Comparison of ENCODE assay signal across 10 cellular contexts in the genomic region with DNA sequence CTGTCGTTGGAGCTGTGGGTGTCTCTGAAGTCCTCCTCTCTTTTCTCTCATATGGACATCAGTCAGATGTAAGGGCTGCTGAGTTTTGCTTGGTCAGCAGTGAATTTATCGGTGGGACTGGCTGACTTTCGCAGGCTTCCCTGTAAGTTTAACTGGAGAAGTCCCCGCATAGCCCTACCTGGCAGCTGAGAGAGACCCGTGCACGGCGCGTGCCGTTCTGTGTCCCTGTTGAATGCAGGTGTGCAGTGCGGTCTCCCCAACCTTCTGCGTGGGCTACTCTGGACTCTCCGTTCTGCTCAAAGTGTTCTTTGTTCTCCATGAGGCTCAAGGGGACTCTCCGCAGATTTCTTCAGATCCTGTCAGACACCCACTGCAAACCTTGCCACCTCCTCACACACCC.
"Had no signal": no experiment of that assay in that cellular context is flagged by ENCODE, and none has a peak within 500 bp of the region (broad histone marks: within the 10 kb centered on the region; RNA-seq: fewer than 3 reads in every experiment).

No MANE protein-coding gene starts in this region.

- H3K4me2 ChIP-seq: GM23338 had no signal

- H3K27ac ChIP-seq: HL-60 had no signal

- H3K4me3 ChIP-seq: GM23338, K562 had no signal

- H3K4me3 Mint-ChIP-seq: GM23338, H9 had no signal

- DNase-seq: H9, HCEC 1CT, IMR-90, Karpas-422, KG1 had no signal

- H3K27ac Mint-ChIP-seq: GM23338, H9 had no signal

- ATAC-seq: GM23338, K562 had no signal

- FAIRE-seq: H1, H54, K562 had no signal

- H3K9me3 Mint-ChIP-seq: H9 had no signal
